ENCODE assay signal across 8 cellular contexts in the genomic region with DNA sequence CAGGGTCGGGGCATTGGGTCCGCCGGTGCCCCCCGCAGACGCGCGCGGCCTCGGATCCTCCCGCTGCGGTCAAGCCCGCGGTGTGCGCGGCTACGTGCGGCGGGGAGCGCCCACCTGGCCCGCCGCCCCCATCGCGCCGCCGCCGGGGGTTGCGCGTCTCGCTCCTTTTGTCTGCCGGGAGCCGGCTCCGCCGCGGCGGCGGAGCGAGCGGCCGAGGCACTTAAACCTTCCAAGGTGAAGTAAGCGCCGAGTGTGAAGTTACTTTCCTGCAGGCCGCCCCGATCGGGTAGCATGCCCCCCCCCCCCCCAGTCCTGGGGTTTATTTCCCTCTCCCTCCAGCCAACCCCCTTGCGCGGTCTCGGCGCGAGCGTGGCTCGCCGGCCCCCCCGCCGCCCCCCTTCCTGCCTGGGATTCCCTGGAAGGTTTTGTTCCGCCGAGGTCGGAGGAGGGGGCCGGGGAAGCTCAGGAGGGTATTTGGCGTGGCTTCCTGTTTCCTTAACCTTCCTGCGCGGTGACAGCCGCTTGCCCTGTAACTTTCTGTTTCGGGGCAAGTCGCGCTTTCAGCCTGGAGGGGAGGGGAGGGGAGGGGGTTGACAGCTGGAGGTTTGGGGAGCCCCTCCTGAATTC. TPM values are rescaled to one million over a fixed set of nuclear protein-coding genes. Genes with fewer than 3 reads are reported as not detected.
DNase-seq lines count a peak whose midpoint lies in the region; ATAC-seq and TF ChIP-seq lines count a peak whose summit lies in the region.

No MANE protein-coding gene starts in this region.

- peak overlapping the region; percentile 84 for H3K56ac ChIP-seq in mesendoderm (ENCODE audit: low read length)

- H2BK5ac ChIP-seq in mesendoderm (ENCODE audit: low read length), result no peak overlapping the region

- no peaks in the 10 kb centered on the region for H3K36me3 ChIP-seq in mesendoderm (ENCODE audit: control insufficient read depth, insufficient read depth, low read length)
- H3K36me3 ChIP-seq in subcutaneous abdominal adipose tissue (ENCODE audit: control insufficient read depth in 5 of 5, insufficient read depth in 5 of 5, low read length in 5 of 5), result no peaks in the 10 kb centered on the region

- peak overlapping the region; percentile 97 for H3K18ac ChIP-seq in mesendoderm (ENCODE audit: low read length)

- H3K4me1 ChIP-seq in mesendoderm (ENCODE audit: control insufficient read depth, low read depth, low read length) (peaks cover 12% of the 10 kb centered on the region), subcutaneous abdominal adipose tissue (ENCODE audit: control insufficient read depth in 5 of 5, insufficient read depth in 5 of 5, low read length in 5 of 5) (peaks cover 25 to 68% (median 63%) of the 10 kb centered on the region in 5 donors)

- H3K27me3 ChIP-seq in dorsolateral prefrontal cortex (no peaks in the 10 kb centered on the region), mesendoderm (ENCODE audit: insufficient read depth, low read length, poor library complexity) (no peaks in the 10 kb centered on the region), subcutaneous abdominal adipose tissue (ENCODE audit: control insufficient read depth in 5 of 5, insufficient read depth in 4 of 5, low read length in 5 of 5) (no peaks in the 10 kb centered on the region)

- H4K8ac ChIP-seq in mesendoderm (ENCODE audit: low read depth, low read length), result no peak overlapping the region

- peak; percentile 63 for DNase-seq in DMS53 (lab: John Stamatoyannopoulos, UW)
- DNase-seq in DMS53 treated with DMSO at 0.1 percent for 48 hours (lab: John Stamatoyannopoulos, UW; ENCODE audit: unreplicated experiment), result no peak
- peak; percentile 74 for DNase-seq in M059J (ENCODE audit: low read depth)
- DNase-seq in activated CD4-positive, alpha-beta T cell treated with anti-CD3 and anti-CD28 coated beads for 24 hours (ENCODE audit: low read depth in 2 of 2), result peak; percentile 40 to 51
- DNase-seq in dorsolateral prefrontal cortex, result no peak
- DNase-seq in mesendoderm, result peak; percentile 84

- no peaks in the 10 kb centered on the region for H3K9me3 ChIP-seq in subcutaneous abdominal adipose tissue (ENCODE audit: control insufficient read depth in 5 of 5, low read length in 5 of 5)

- no peak for ATAC-seq in GM21576 (IDR thresholded peaks at IDR 0.05; ENCODE audit: unreplicated experiment)

- H3K4me2 ChIP-seq in mesendoderm (ENCODE audit: low read length), result peak overlapping the region; percentile 97

- H3K79me2 ChIP-seq in mesendoderm (ENCODE audit: control insufficient read depth, insufficient read depth, low read length), result peaks cover 36% of the 10 kb centered on the region

- no peak for TF ChIP-seq CTCF in dorsolateral prefrontal cortex (IDR thresholded peaks at IDR 0.05 in 54 of 56, conservative IDR thresholded peaks at IDR 0.05 in 2 of 56; ENCODE audit: low read depth in 1 of 56, partially characterized antibody in 56 of 56)

- peak overlapping the region; percentile 91 for H2BK120ac ChIP-seq in mesendoderm (ENCODE audit: low read depth, low read length)

- H3K4me3 ChIP-seq in dorsolateral prefrontal cortex, result peak overlapping the region; percentile 51 to 89 (median 76)
- H3K4me3 ChIP-seq in mesendoderm (ENCODE audit: low read length), result peak overlapping the region; percentile 75
- peak overlapping the region; percentile 75 to 80 (median 79) for H3K4me3 ChIP-seq in subcutaneous abdominal adipose tissue (ENCODE audit: low read depth in 1 of 5, low read length in 5 of 5)

- intact Hi-C loops in dorsolateral prefrontal cortex (cut with DNase I), result no loop called here

- H3K27ac ChIP-seq in dorsolateral prefrontal cortex (peak overlapping the region in 35 of 59 donors; percentile 9 to 95 (median 61)), mesendoderm (ENCODE audit: low read depth, low read length) (peak overlapping the region; percentile 86), subcutaneous abdominal adipose tissue (ENCODE audit: low read depth, low read length) (peak overlapping the region; percentile 98)

- no peak overlapping the region for H2BK15ac ChIP-seq in mesendoderm (replicated peaks; ENCODE audit: low read depth)

- peak overlapping the region; percentile 90 for H3K9ac ChIP-seq in mesendoderm (ENCODE audit: low read length)
- H3K9ac ChIP-seq in subcutaneous abdominal adipose tissue (ENCODE audit: low read length in 5 of 5), result peak overlapping the region; percentile 73 to 92 (median 86)

- H2AK5ac ChIP-seq in mesendoderm (ENCODE audit: low read length), result no peak overlapping the region

- H3K4ac ChIP-seq in mesendoderm (ENCODE audit: low read depth, low read length), result peak overlapping the region; percentile 89

- H3K23ac ChIP-seq in mesendoderm (ENCODE audit: low read length), result no peak overlapping the region

- no peak overlapping the region for H4K5ac ChIP-seq in mesendoderm (ENCODE audit: low read length)

- H3K79me1 ChIP-seq in mesendoderm (ENCODE audit: low read length), result peaks cover 12% of the 10 kb centered on the region

- WGBS in mesendoderm (ENCODE audit: extremely low coverage, insufficient coverage, low lambda C conversion rate), result no CpG with 5 or more reads among the region's 65 CpGs

RNA-seq across cellular contexts. Expression of a gene that starts 56.6 kb away (rescaled TPM):
- 11.7 and 15.2 TPM in 2 replicates for total RNA-seq in M059J (2014; rRNA removed; shearing (Covaris generic))
- total RNA-seq in dorsolateral prefrontal cortex, result 10 to 100 TPM; 18.4 to 76.6 (median 53.0) TPM
- 16.7 TPM for polyA plus RNA-seq in mesendoderm (2013, experiment 1 of 2)
- 17.3 TPM for polyA plus RNA-seq in mesendoderm (2013, experiment 2 of 2)

Comparison
In these comparisons a context has a peak if more than half of its experiments do, and no peak if none do; other contexts are left out.
1. DNase-seq: peak in DMS53 (single experiment), M059J (single experiment), activated CD4-positive, alpha-beta T cell treated with anti-CD3 and anti-CD28 coated beads for 24 hours (2 of 2) and mesendoderm (single experiment); none in DMS53 treated with DMSO at 0.1 percent for 48 hours (single experiment) and dorsolateral prefrontal cortex (0 of 10).
2. Peak in every context shown above with its lines, with median percentiles within 50 percentile points of each other: H3K27ac ChIP-seq and H3K4me3 ChIP-seq.